ENCODE assay signal across 28 cellular contexts in the genomic region with DNA sequence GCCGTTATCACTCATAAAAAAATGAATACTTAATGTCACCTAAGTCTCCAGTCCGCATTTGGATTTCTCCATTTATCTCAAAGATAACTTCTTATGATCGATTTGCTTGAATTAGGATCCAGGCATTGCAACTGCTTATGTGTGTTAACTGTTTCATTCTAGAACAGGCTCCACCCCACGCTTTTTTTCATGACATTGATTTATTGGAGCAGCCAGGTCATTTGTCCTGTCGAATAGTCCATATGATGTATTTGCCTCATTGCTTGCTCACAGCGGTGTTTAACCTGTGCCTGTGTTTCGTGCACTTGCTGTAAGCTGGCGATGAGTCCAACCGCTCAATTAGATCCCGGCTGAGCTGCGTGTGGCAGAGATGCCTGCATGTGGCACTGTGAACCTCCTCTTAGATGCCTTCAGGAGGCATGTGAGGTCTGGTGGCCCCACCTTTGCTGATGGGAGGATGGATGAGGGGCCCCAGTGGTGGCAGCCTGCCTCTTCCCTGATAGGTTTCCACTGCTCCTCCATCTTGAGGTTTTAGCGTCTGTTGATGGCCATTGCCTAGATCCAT. TPM values are rescaled to one million over a fixed set of nuclear protein-coding genes. Genes with fewer than 3 reads are reported as not detected.
DNase-seq lines count a peak whose midpoint lies in the region; ATAC-seq, FAIRE-seq and TF ChIP-seq lines count a peak whose summit lies in the region.
"Had no signal": no experiment of that assay in that cellular context is flagged by ENCODE, and none has a peak within 500 bp of the region (broad histone marks: within the 10 kb centered on the region; RNA-seq: fewer than 3 reads in every experiment).

No MANE protein-coding gene starts in this region.

- H2AFZ ChIP-seq in K562 (ENCODE audit: low read depth, low read length) (no peak overlapping the region), osteoblast (ENCODE audit: low read length) (no peak overlapping the region)
- H2AFZ ChIP-seq: GM23248 had no signal

- H3K27me3 Mint-ChIP-seq in type B pancreatic cell (no peaks in the 10 kb centered on the region), immature natural killer cell (ENCODE audit: low read depth in 3 of 3) (peaks cover 0 to 1% (median 0%) of the 10 kb centered on the region in 3 donors)
- H3K27me3 Mint-ChIP-seq: CD4-positive, alpha-beta T cell; CD8-positive, alpha-beta memory T cell had no signal

- H3K4me3 ChIP-seq in K562 (no peak overlapping the region), osteoblast (ENCODE audit: insufficient read depth, low read length) (no peak overlapping the region)
- H3K4me3 ChIP-seq: BLaER1 treated with 17β-estradiol and CSF1 and Interleukin-3, amounts not matched to agents 10 nM and 100 nM; GM12878; GM23248 had no signal

- TF ChIP-seq EP300 in K562 (IDR thresholded peaks at IDR 0.05; ENCODE audit: low read length), result no peak

- H3K4me1 ChIP-seq in K562 (replicated peaks in 1 of 2; ENCODE audit: control insufficient read depth in 2 of 2, insufficient read depth in 2 of 2, low read length in 2 of 2) (peaks cover 4 to 16% of the 10 kb centered on the region in 2 experiments; a peak in 3 of 5 replicates), osteoblast (ENCODE audit: insufficient read depth, low read length) (no peaks in the 10 kb centered on the region)
- H3K4me1 ChIP-seq: BE2C; BLaER1 treated with 17β-estradiol and CSF1 and Interleukin-3, amounts not matched to agents 10 nM and 100 nM had no signal

- H3K9me3 Mint-ChIP-seq in type B pancreatic cell (no peaks in the 10 kb centered on the region), immature natural killer cell (no peaks in the 10 kb centered on the region)
- H3K9me3 Mint-ChIP-seq: CD4-positive, alpha-beta T cell; CD8-positive, alpha-beta memory T cell had no signal

- intact Hi-C loops in K562 (cut with micrococcal nuclease), result no loop called here

- WGBS in K562 (ENCODE audit: insufficient coverage, low coverage, missing lambda C conversion rate), result 91% methylated on average over 12 of the region's 12 CpGs

- TF ChIP-seq RAD21 in K562 (CRISPR knock-in tag; conservative IDR thresholded peaks at IDR 0.05 in 1 of 2, IDR thresholded peaks at IDR 0.05 in 1 of 2), result no peak

- H3K9ac ChIP-seq in K562 (ENCODE audit: insufficient read depth in 1 of 2, low read depth in 2 of 2, low read length in 2 of 2), result no peak overlapping the region
- H3K9ac ChIP-seq: BLaER1 treated with 17β-estradiol and CSF1 and Interleukin-3, amounts not matched to agents 10 nM and 100 nM; GM23248 had no signal

- H3K27ac Mint-ChIP-seq in type B pancreatic cell (no peak overlapping the region), immature natural killer cell (no peak overlapping the region)
- H3K27ac Mint-ChIP-seq: CD4-positive, alpha-beta T cell; CD8-positive, alpha-beta memory T cell had no signal

- H3K9me1 ChIP-seq in K562 (ENCODE audit: control insufficient read depth, insufficient read depth, low read length), result peaks cover 4% of the 10 kb centered on the region

- H3K27me3 ChIP-seq in K562 (ENCODE audit: control insufficient read depth in 2 of 2, insufficient read depth in 2 of 2, low read length in 2 of 2) (no peaks in the 10 kb centered on the region), osteoblast (ENCODE audit: insufficient read depth, low read length) (no peaks in the 10 kb centered on the region)
- H3K27me3 ChIP-seq: BE2C; BLaER1 treated with 17β-estradiol and CSF1 and Interleukin-3, amounts not matched to agents 10 nM and 100 nM had no signal

- no peaks in the 10 kb centered on the region for H3K9me3 ChIP-seq in K562 (replicated peaks; ENCODE audit: control insufficient read depth, insufficient read depth, low read depth, low read length)
- H3K9me3 ChIP-seq in osteoblast (ENCODE audit: low read depth, low read length), result no peaks in the 10 kb centered on the region
- H3K9me3 ChIP-seq: BE2C had no signal

- FAIRE-seq in K562 (lab: Jason Lieb, UNC), result no peak
- FAIRE-seq: A204.1, D721Med, GM12878, GM19239, H1 had no signal

- H4K20me1 ChIP-seq in K562 (replicated peaks; ENCODE audit: control insufficient read depth, insufficient read depth, low read length) (no peaks in the 10 kb centered on the region), osteoblast (ENCODE audit: insufficient read depth, low read length) (no peaks in the 10 kb centered on the region)

- TF ChIP-seq CTCF in K562 (IDR thresholded peaks at IDR 0.05 in 2 of 3, conservative IDR thresholded peaks at IDR 0.05 in 1 of 3; ENCODE audit: insufficient read depth in 2 of 3, low read depth in 1 of 3, low read length in 3 of 3) (no peak), osteoblast (IDR thresholded peaks at IDR 0.05; ENCODE audit: extremely low read depth, low read depth, low read length) (no peak), type B pancreatic cell (conservative IDR thresholded peaks at IDR 0.05) (no peak)

- H3K36me3 ChIP-seq in K562 (ENCODE audit: control insufficient read depth, insufficient read depth, low read length) (peaks cover 73% of the 10 kb centered on the region; the same call in 2 of the 3 replicates), osteoblast (ENCODE audit: insufficient read depth, low read length) (peaks cover 71% of the 10 kb centered on the region)

- DNase-seq in activated CD8-positive, alpha-beta memory T cell treated with anti-CD3 and anti-CD28 coated beads, Interleukin-2, amount 50 U/mL, for 48 hours, result peak; percentile 29
- DNase-seq in activated CD8-positive, alpha-beta memory T cell treated with anti-CD3 and anti-CD28 coated beads for 24 hours, result no peak
- DNase-seq in K562 (ENCODE audit: extremely low read depth in 1 of 4, low spot score in 3 of 4) (no peak), osteoblast (ENCODE audit: insufficient read length, low spot score, missing footprints) (peak; percentile 27), type B pancreatic cell (ENCODE audit: extremely low spot score, unreplicated experiment) (peak; percentile 25), NCI-H1048 (lab: John Stamatoyannopoulos, UW) (no peak), immature natural killer cell (no peak), pons (ENCODE audit: low spot score) (no peak)
- DNase-seq: AML-193; BE2C; CD4-positive, alpha-beta T cell; CD8-positive, alpha-beta memory T cell; DMS 273 treated with DMSO at 0.1 percent for 48 hours; DMS79; EL; GDM1; GM23248; H7; HCEC 1CT had no signal

- H3K4me2 ChIP-seq in K562 (ENCODE audit: insufficient read depth, low read length) (no peak overlapping the region), osteoblast (ENCODE audit: insufficient read depth, low read length) (no peak overlapping the region)
- H3K4me2 ChIP-seq: BLaER1 treated with 17β-estradiol and CSF1 and Interleukin-3, amounts not matched to agents 10 nM and 100 nM had no signal

- H3K36me3 Mint-ChIP-seq in type B pancreatic cell (peaks cover 8% of the 10 kb centered on the region), immature natural killer cell (peaks cover 20 to 72% (median 29%) of the 10 kb centered on the region in 3 donors)

- CTCF ChIA-PET in K562 (lab: Yijun Ruan, JAX; ENCODE audit: low intra/inter-chr PET ratio), result interaction anchor here (0.6 kb wide), 1 partner anchor 371 kb away, joined by 3 read pairs; no protein-coding TSS in a partner anchor

- H3K79me2 ChIP-seq in K562 (ENCODE audit: control insufficient read depth, insufficient read depth, low read length) (no peaks in the 10 kb centered on the region), osteoblast (ENCODE audit: insufficient read depth, low read length) (no peaks in the 10 kb centered on the region)

- H3K27ac ChIP-seq in K562 (ENCODE audit: extremely low read depth, low read depth, low read length) (no peak overlapping the region), osteoblast (ENCODE audit: low read depth, low read length) (no peak overlapping the region)
- H3K27ac ChIP-seq: 22Rv1; BLaER1 treated with 17β-estradiol and CSF1 and Interleukin-3, amounts not matched to agents 10 nM and 100 nM; GM23248 had no signal

- POLR2A ChIA-PET in K562 (lab: Yijun Ruan, JAX), result interaction anchor here (1.1 kb wide), 1 partner anchor 13 kb away, joined by 3 read pairs; no protein-coding TSS in a partner anchor

- in situ Hi-C loops in K562 (cut with MboI), result no loop called here

- H3K4me3 Mint-ChIP-seq in type B pancreatic cell (no peak overlapping the region), immature natural killer cell (no peak overlapping the region)
- H3K4me3 Mint-ChIP-seq: CD14-positive monocyte; CD4-positive, alpha-beta T cell; CD8-positive, alpha-beta memory T cell had no signal

- no peak for TF ChIP-seq POLR2A in K562 (conservative IDR thresholded peaks at IDR 0.05)

- ATAC-seq in K562, result no peak
- ATAC-seq: GM12878 had no signal

- BruUV-seq in K562 (replicated peaks; lab: Mats Ljungman, UMichigan), result no TSS peak

- H3K4me1 Mint-ChIP-seq in type B pancreatic cell (ENCODE audit: unreplicated experiment), result no peaks in the 10 kb centered on the region
- no peaks in the 10 kb centered on the region for H3K4me1 Mint-ChIP-seq in immature natural killer cell
- H3K4me1 Mint-ChIP-seq: CD14-positive monocyte; CD8-positive, alpha-beta memory T cell had no signal

RNA-seq across cellular contexts. Expression of a gene that starts 16.4 kb away (rescaled TPM):
- 206 and 282 TPM in 2 replicates for total RNA-seq in K562 (2011; cell fraction: chromatin; rRNA removed; ENCODE audit: low replicate concordance)
- total RNA-seq in K562 (2011; cell fraction: nucleolus; rRNA removed), result 127 and 144 TPM in 2 replicates
- total RNA-seq in K562 (2011; cell fraction: nucleoplasm; rRNA removed), result 116 and 134 TPM in 2 replicates
- total RNA-seq in K562 (2014; rRNA removed), result 60.2 and 63.7 TPM in 2 replicates
- total RNA-seq in K562 (2014; rRNA removed; fragmentation: Illumina TruSeq; extraction: Trizol), result 30.1 and 32.8 TPM in 2 replicates
- total RNA-seq in K562 (2015; rRNA removed; fragmentation: Illumina TruSeq; extraction: Trizol), result 39.6 and 43.5 TPM in 2 replicates
- total RNA-seq in K562 (2021), result 54.8 and 76.8 TPM in 2 replicates
- polyA plus RNA-seq in K562 (2011; rRNA removed), result 31.2 and 45.2 TPM in 2 replicates
- 38.9 and 39.4 TPM in 2 replicates for polyA plus RNA-seq in K562 (2011; cell fraction: cytosol; rRNA removed)
- polyA plus RNA-seq in K562 (2011; cell fraction: nucleus; rRNA removed), result 221 and 229 TPM in 2 replicates
- 53.2 and 74.0 TPM in 2 replicates for polyA plus RNA-seq in K562 (2012)
- 40.8 and 45.3 TPM in 2 replicates for polyA plus RNA-seq in K562 (2014; fragmentation: Illumina TruSeq; extraction: Trizol)
- 1 to 10 TPM; 2.8 to 4.6 TPM for polyA plus RNA-seq in K562 (2014; fragmentation: Nextera tagmentation; extraction: Ambion mirVana)
- 43.3 and 60.5 TPM in 2 replicates for polyA plus RNA-seq in K562 (2014; rRNA removed)
- 66.8 and 81.1 TPM in 2 replicates for polyA minus RNA-seq in K562 (2011; rRNA and poly(A)+ RNA removed)
- 46.6 and 58.3 TPM in 2 replicates for polyA minus RNA-seq in K562 (2011; cell fraction: cytosol; rRNA and poly(A)+ RNA removed)
- 57.4 and 69.6 TPM in 2 replicates for polyA minus RNA-seq in K562 (2011; cell fraction: nucleus; rRNA and poly(A)+ RNA removed)
- 51.4 and 52.7 TPM in 2 replicates for total RNA-seq in osteoblast
- 62.7 and 75.6 TPM in 2 replicates for total RNA-seq in type B pancreatic cell (ENCODE audit: low replicate concordance)
- polyA plus RNA-seq in immature natural killer cell, result 10 to 100 TPM; 16.9 to 39.9 (median 20.6) TPM

RNA-seq across cellular contexts. Expression of a gene that starts 16.6 kb away (rescaled TPM):
- 23.5 and 42.9 TPM in 2 replicates for total RNA-seq in K562 (2011; cell fraction: chromatin; rRNA removed; ENCODE audit: low replicate concordance)
- total RNA-seq in K562 (2011; cell fraction: nucleolus; rRNA removed), result 14.0 and 14.7 TPM in 2 replicates
- 18.0 and 21.7 TPM in 2 replicates for total RNA-seq in K562 (2011; cell fraction: nucleoplasm; rRNA removed)
- total RNA-seq in K562 (2014; rRNA removed) (11.9 and 14.6 TPM in 2 replicates), K562 (2014; rRNA removed; fragmentation: Illumina TruSeq; extraction: Trizol) (22.9 and 24.0 TPM in 2 replicates), K562 (2015; rRNA removed; fragmentation: Illumina TruSeq; extraction: Trizol) (14.4 and 15.9 TPM in 2 replicates), K562 (2021) (19.9 and 21.5 TPM in 2 replicates), osteoblast (9.1 and 12.3 TPM in 2 replicates), type B pancreatic cell (ENCODE audit: low replicate concordance) (12.2 and 17.8 TPM in 2 replicates)
- polyA plus RNA-seq in K562 (2011; rRNA removed) (25.7 and 38.0 TPM in 2 replicates), K562 (2014; fragmentation: Illumina TruSeq; extraction: Trizol) (20.0 and 23.3 TPM in 2 replicates), K562 (2014; fragmentation: Nextera tagmentation; extraction: Ambion mirVana) (10 to 100 TPM; 22.3 to 26.9 TPM), K562 (2014; rRNA removed) (19.9 and 21.9 TPM in 2 replicates), immature natural killer cell (10 to 100 TPM in 2 of 3 donors, 1 to 10 TPM in 1; 9.6 to 18.3 (median 12.1) TPM)
- polyA plus RNA-seq in K562 (2011; cell fraction: cytosol; rRNA removed), result 15.0 and 22.2 TPM in 2 replicates
- 11.2 and 12.1 TPM in 2 replicates for polyA plus RNA-seq in K562 (2011; cell fraction: nucleus; rRNA removed)
- 12.0 and 15.4 TPM in 2 replicates for polyA plus RNA-seq in K562 (2012)
- 20.4 and 23.6 TPM in 2 replicates for polyA minus RNA-seq in K562 (2011; rRNA and poly(A)+ RNA removed)
- polyA minus RNA-seq in K562 (2011; cell fraction: cytosol; rRNA and poly(A)+ RNA removed), result 8.6 and 12.0 TPM in 2 replicates
- 8.8 and 17.0 TPM in 2 replicates for polyA minus RNA-seq in K562 (2011; cell fraction: nucleus; rRNA and poly(A)+ RNA removed)

RNA-seq across cellular contexts. Expression of a gene that starts 47.0 kb away (rescaled TPM):
- total RNA-seq in K562 (2011; cell fraction: chromatin; rRNA removed; ENCODE audit: low replicate concordance), result not detected in 2 replicates
- not detected in 2 replicates for total RNA-seq in K562 (2011; cell fraction: nucleolus; rRNA removed)
- total RNA-seq in K562 (2011; cell fraction: nucleoplasm; rRNA removed), result not detected in 2 replicates
- not detected in 2 replicates for total RNA-seq in K562 (2014; rRNA removed)
- total RNA-seq in K562 (2014; rRNA removed; fragmentation: Illumina TruSeq; extraction: Trizol), result not detected in 2 replicates
- not detected in 2 replicates for total RNA-seq in K562 (2015; rRNA removed; fragmentation: Illumina TruSeq; extraction: Trizol)
- not detected in 2 replicates for total RNA-seq in K562 (2021)
- not detected in 2 replicates for polyA plus RNA-seq in K562 (2011; rRNA removed)
- 0.25 TPM in 1 of 2 replicates, not detected in the other for polyA plus RNA-seq in K562 (2011; cell fraction: cytosol; rRNA removed)
- not detected in 2 replicates for polyA plus RNA-seq in K562 (2011; cell fraction: nucleus; rRNA removed)
- polyA plus RNA-seq in K562 (2012), result not detected in 2 replicates
- not detected in 2 replicates for polyA plus RNA-seq in K562 (2014; fragmentation: Illumina TruSeq; extraction: Trizol)
- under 1 TPM in 1 of 2 experiments, not detected in 1; 0.07 TPM for polyA plus RNA-seq in K562 (2014; fragmentation: Nextera tagmentation; extraction: Ambion mirVana)
- not detected in 2 replicates for polyA plus RNA-seq in K562 (2014; rRNA removed)
- polyA minus RNA-seq in K562 (2011; rRNA and poly(A)+ RNA removed), result not detected in 2 replicates
- polyA minus RNA-seq in K562 (2011; cell fraction: cytosol; rRNA and poly(A)+ RNA removed), result not detected in 2 replicates
- polyA minus RNA-seq in K562 (2011; cell fraction: nucleus; rRNA and poly(A)+ RNA removed), result not detected in 2 replicates
- total RNA-seq in osteoblast, result not detected in 2 replicates
- total RNA-seq in type B pancreatic cell (ENCODE audit: low replicate concordance), result not detected in 2 replicates
- polyA plus RNA-seq in immature natural killer cell, result not detected
- total RNA-seq: CD4-positive, alpha-beta T cell; CD8-positive, alpha-beta memory T cell; GM12878; GM23248; H1; H7 had no signal
- polyA plus RNA-seq: AG04450; CD14-positive monocyte; CD8-positive, alpha-beta memory T cell; GM23248 had no signal

RNA-seq across cellular contexts. Expression of a gene that starts 55.7 kb away (rescaled TPM):
- total RNA-seq in K562 (2011; cell fraction: chromatin; rRNA removed; ENCODE audit: low replicate concordance), result not detected in 2 replicates
- total RNA-seq in K562 (2011; cell fraction: nucleolus; rRNA removed), result not detected in 2 replicates
- not detected in 2 replicates for total RNA-seq in K562 (2011; cell fraction: nucleoplasm; rRNA removed)
- total RNA-seq in K562 (2014; rRNA removed), result not detected in 2 replicates
- not detected in 2 replicates for total RNA-seq in K562 (2014; rRNA removed; fragmentation: Illumina TruSeq; extraction: Trizol)
- total RNA-seq in K562 (2015; rRNA removed; fragmentation: Illumina TruSeq; extraction: Trizol), result not detected in 2 replicates
- 8.0 and 8.7 TPM in 2 replicates for total RNA-seq in K562 (2021)
- not detected in 2 replicates for polyA plus RNA-seq in K562 (2011; rRNA removed)
- polyA plus RNA-seq in K562 (2011; cell fraction: cytosol; rRNA removed), result not detected in 2 replicates
- polyA plus RNA-seq in K562 (2011; cell fraction: nucleus; rRNA removed), result 0.13 TPM in 1 of 2 replicates, not detected in the other
- polyA plus RNA-seq in K562 (2012), result 0.03 TPM in 1 of 2 replicates, not detected in the other
- polyA plus RNA-seq in K562 (2014; fragmentation: Illumina TruSeq; extraction: Trizol), result not detected in 2 replicates
- under 1 TPM in 1 of 2 experiments, not detected in 1; 0.04 TPM for polyA plus RNA-seq in K562 (2014; fragmentation: Nextera tagmentation; extraction: Ambion mirVana)
- polyA plus RNA-seq in K562 (2014; rRNA removed), result not detected in 2 replicates
- not detected in 2 replicates for polyA minus RNA-seq in K562 (2011; rRNA and poly(A)+ RNA removed)
- 6.0 TPM in 1 of 2 replicates, not detected in the other for polyA minus RNA-seq in K562 (2011; cell fraction: cytosol; rRNA and poly(A)+ RNA removed)
- polyA minus RNA-seq in K562 (2011; cell fraction: nucleus; rRNA and poly(A)+ RNA removed), result not detected in 2 replicates
- total RNA-seq in osteoblast, result not detected in 2 replicates
- not detected in 2 replicates for total RNA-seq in type B pancreatic cell (ENCODE audit: low replicate concordance)
- polyA plus RNA-seq in immature natural killer cell, result not detected
- total RNA-seq: CD4-positive, alpha-beta T cell; CD8-positive, alpha-beta memory T cell; GM23248; H1 had no signal
- polyA plus RNA-seq: AG04450; CD8-positive, alpha-beta memory T cell; GM12878; GM23248; H1 had no signal

Comparison
In these comparisons a context has a peak if more than half of its experiments do, and no peak if none do; other contexts are left out.
1. DNase-seq: peak in activated CD8-positive, alpha-beta memory T cell treated with anti-CD3 and anti-CD28 coated beads, Interleukin-2, amount 50 U/mL, for 48 hours (single experiment), osteoblast (single experiment) and type B pancreatic cell (single experiment); none in activated CD8-positive, alpha-beta memory T cell treated with anti-CD3 and anti-CD28 coated beads for 24 hours (single experiment), K562 (0 of 4), NCI-H1048 (single experiment), immature natural killer cell (0 of 3) and pons (single experiment).